8 cellular contexts compared by ENCODE assay signal in genomic region chr9:135961277-135961705, GRCh38. TPM values are rescaled to one million over a fixed set of nuclear protein-coding genes. Genes with fewer than 3 reads are reported as not detected.
DNase-seq lines count a peak whose midpoint lies in the region; ATAC-seq and TF ChIP-seq lines count a peak whose summit lies in the region.

UBAC1 (minus strand) TSS chr9:135961373; CDS start chr9:135961162, 211 bp downstream.

- peak within 1 kb of the TSS; percentile 82 for H3K4me3 Mint-ChIP-seq in Calu3 (ENCODE audit: low read depth, unreplicated experiment)

- peak within 1 kb of the TSS; percentile 66 for H3K27ac Mint-ChIP-seq in Calu3 (ENCODE audit: unreplicated experiment)

- H4K5ac ChIP-seq in IMR-90 (ENCODE audit: low read depth, low read length) = no peak within 1 kb of the TSS

- TF ChIP-seq POLR2A in IMR-90 (IDR thresholded peaks at IDR 0.05; ENCODE audit: low read depth, low read length) = no peak

- peak within 1 kb of the TSS; percentile 84 for H3K4me2 ChIP-seq in IMR-90 (ENCODE audit: low read depth, low read length)
- H3K4me2 ChIP-seq in OCI-LY3 (ENCODE audit: low read length) = peak within 1 kb of the TSS; percentile 87

- peak within 1 kb of the TSS; percentile 18 for H2BK5ac ChIP-seq in IMR-90 (ENCODE audit: low read depth, low read length, poor library complexity, severe bottlenecking)

- H3K18ac ChIP-seq in IMR-90 (ENCODE audit: low read depth, low read length) = no peak within 1 kb of the TSS

- peaks cover 47% of the 10 kb centered on the region for H3K79me2 ChIP-seq in OCI-LY3 (ENCODE audit: low read length)

- peak within 1 kb of the TSS; percentile 14; the same call in 1 of the 2 replicates for H3K56ac ChIP-seq in IMR-90 (ENCODE audit: extremely low read depth, insufficient read depth, low read length)

- H4K8ac ChIP-seq in IMR-90 (ENCODE audit: low read depth in 2 of 2, low read length in 2 of 2) = peak within 1 kb of the TSS in 1 of 2 experiments; percentile 70; a peak in 1 of 4 replicates

- peak within 1 kb of the TSS; percentile 72; the same call in 1 of the 2 replicates for H3K4ac ChIP-seq in IMR-90 (ENCODE audit: low read depth, low read length)

- WGBS in IMR-90 (ENCODE audit: extremely low coverage in 2 of 2, insufficient read length in 1 of 2), 2 experiments = 0% methylated on average over 16 of the region's 53 CpGs; no CpG with 5 or more reads in 1 of the 2 experiments

- no peak for TF ChIP-seq RAD21 in IMR-90 (IDR thresholded peaks at IDR 0.05; ENCODE audit: low read length)

- H2AFZ ChIP-seq in IMR-90 (replicated peaks; ENCODE audit: low read length, poor library complexity) = peak within 1 kb of the TSS; percentile 94
- peak within 1 kb of the TSS; percentile 84 for H2AFZ ChIP-seq in OCI-LY3 (ENCODE audit: low read depth, low read length)

- H3K4me1 ChIP-seq in IMR-90 (ENCODE audit: control insufficient read depth, insufficient read depth, low read length) (no peaks in the 10 kb centered on the region; the same call in none of the 2 replicates), OCI-LY3 (ENCODE audit: low read length) (peaks cover 18% of the 10 kb centered on the region)

- peak; percentile 86 for ATAC-seq in GM21528 (IDR thresholded peaks at IDR 0.05; ENCODE audit: low FRiP score, unreplicated experiment)
- peak; percentile 93 for ATAC-seq in IMR-90 (ENCODE audit: low read depth)

- no peak within 1 kb of the TSS for H3K23ac ChIP-seq in IMR-90 (ENCODE audit: low read depth, low read length)

- CTCF ChIA-PET in Calu3 (lab: Charles Lee) (interaction anchor here (1.0 kb wide), 1 partner anchor 157 kb away, joined by 3 read pairs; no protein-coding TSS in a partner anchor), IMR-90 (lab: Yijun Ruan, JAX) (interaction anchor here (0.6 to 1.0 kb wide), 4 partner anchors 31 to 548 kb away, joined by 3 to 4 read pairs (median 3); no protein-coding TSS in a partner anchor)

- intact Hi-C loops in Calu3 (cut with micrococcal nuclease; ENCODE audit: unreplicated experiment) = loop anchor here (10.0 kb wide), 1 partner anchor 94 kb away; no protein-coding TSS in a partner anchor
- intact Hi-C loops in IMR-90 (cut with micrococcal nuclease) = loop anchor here (2.0 to 5.0 kb wide), 3 partner anchors 96 to 259 kb away; partner anchors contain the start of gene KCNT1

- no peak within 1 kb of the TSS for H2BK20ac ChIP-seq in IMR-90 (ENCODE audit: low read depth, low read length)

- TF ChIP-seq CTCF in Calu3 (IDR thresholded peaks at IDR 0.05; ENCODE audit: unreplicated experiment) (no peak), IMR-90 (conservative IDR thresholded peaks at IDR 0.05; ENCODE audit: low read depth, low read length) (peak; percentile 55), OCI-LY3 (IDR thresholded peaks at IDR 0.05; ENCODE audit: low read depth, low read length) (no peak)

- H3K9me1 ChIP-seq in IMR-90 (ENCODE audit: insufficient read depth, low read length) = peaks cover 3% of the 10 kb centered on the region; the same call in 1 of the 2 replicates

- peak within 1 kb of the TSS; percentile 58 for H3K9ac ChIP-seq in IMR-90 (ENCODE audit: low read depth, low read length)
- peak within 1 kb of the TSS; percentile 86 for H3K9ac ChIP-seq in OCI-LY3 (ENCODE audit: low read length)

- peaks cover 19% of the 10 kb centered on the region for H3K4me1 Mint-ChIP-seq in Calu3 (ENCODE audit: low read depth, unreplicated experiment)

- H3K27me3 Mint-ChIP-seq in Calu3 (ENCODE audit: unreplicated experiment) = peaks cover 21% of the 10 kb centered on the region

- H2AK5ac ChIP-seq in IMR-90 (ENCODE audit: low read depth, low read length) = no peak within 1 kb of the TSS

- H3K9me3 Mint-ChIP-seq in Calu3 (ENCODE audit: low read depth, unreplicated experiment) = no peaks in the 10 kb centered on the region

- no TSS peak for BruUV-seq in Calu3 (replicated peaks; lab: Mats Ljungman, UMichigan)
- BruUV-seq in IMR-90 (replicated peaks; lab: Mats Ljungman, UMichigan) = no TSS peak

- H4K20me1 ChIP-seq in IMR-90 (ENCODE audit: insufficient read depth, low read length) = peaks cover 17% of the 10 kb centered on the region
- H4K20me1 ChIP-seq in OCI-LY3 (ENCODE audit: insufficient read depth, low read length) = no peaks in the 10 kb centered on the region

- dilution Hi-C loops in IMR-90 (cut with HindIII; ENCODE audit: low sequenced_read_pairs, unreplicated experiment) = no loop called here

- no peaks in the 10 kb centered on the region for H3K36me3 ChIP-seq in IMR-90 (ENCODE audit: control insufficient read depth, insufficient read depth, low read length)
- no peaks in the 10 kb centered on the region for H3K36me3 ChIP-seq in OCI-LY3 (replicated peaks; ENCODE audit: low read depth, low read length)

- H3K27me3 ChIP-seq in IMR-90 (ENCODE audit: control insufficient read depth, insufficient read depth, low read length) (no peaks in the 10 kb centered on the region; the same call in 1 of the 2 replicates), OCI-LY3 (ENCODE audit: low read depth, low read length) (no peaks in the 10 kb centered on the region)

- H3K36me3 Mint-ChIP-seq in Calu3 (ENCODE audit: insufficient read depth, unreplicated experiment) = peaks cover 12% of the 10 kb centered on the region

- peak within 1 kb of the TSS; percentile 35 for H2AK9ac ChIP-seq in IMR-90 (replicated peaks; ENCODE audit: low read depth, low read length, poor library complexity)

- in situ Hi-C loops in IMR-90 (cut with MboI; ENCODE audit: low sequenced_read_pairs) = loop anchor here (5.0 kb wide), 1 partner anchor 161 kb away; no protein-coding TSS in a partner anchor

- H3K14ac ChIP-seq in IMR-90 (replicated peaks; ENCODE audit: low read depth, low read length) = peak within 1 kb of the TSS; percentile 57; the same call in 1 of the 2 replicates

- H3K79me1 ChIP-seq in IMR-90 (ENCODE audit: low read depth in 1 of 2, low read length in 2 of 2) = peaks cover 21 to 41% of the 10 kb centered on the region in 2 experiments

- H3K9me3 ChIP-seq in IMR-90 (ENCODE audit: control insufficient read depth, insufficient read depth, low read length) (no peaks in the 10 kb centered on the region), OCI-LY3 (ENCODE audit: insufficient read depth, low read length) (no peaks in the 10 kb centered on the region)

- H3K27ac ChIP-seq in IMR-90 (ENCODE audit: insufficient read depth, low read length) (peak within 1 kb of the TSS; percentile 47), OCI-LY3 (ENCODE audit: low read length) (peak within 1 kb of the TSS; percentile 46)

- H3K4me3 ChIP-seq in IMR-90 (ENCODE audit: insufficient read depth, low read depth, low read length) = peak within 1 kb of the TSS; percentile 74
- H3K4me3 ChIP-seq in OCI-LY3 (ENCODE audit: low read length) = peak within 1 kb of the TSS; percentile 93

- no peak within 1 kb of the TSS for H2BK15ac ChIP-seq in IMR-90 (ENCODE audit: low read depth, low read length)

- H4K91ac ChIP-seq in IMR-90 (ENCODE audit: insufficient read depth, low read depth, low read length) = peak within 1 kb of the TSS; percentile 53; the same call in 1 of the 2 replicates

- H2BK120ac ChIP-seq in IMR-90 (ENCODE audit: low read depth, low read length) = no peak within 1 kb of the TSS

- DNase-seq in Calu3 = peak; percentile 93
- peak; percentile 94 for DNase-seq in IMR-90
- peak; percentile 88 for DNase-seq in activated T-cell treated with anti-CD3 and anti-CD28 coated beads for 1 hour (ENCODE audit: low read depth)
- DNase-seq in epidermal melanocyte (ENCODE audit: insufficient read length, low spot score) = peak; percentile 100
- peak; percentile 94 for DNase-seq in middle frontal gyrus (ENCODE audit: extremely low spot score, low spot score)
- peak; percentile 90 to 92 for DNase-seq in stimulated activated CD8-positive, alpha-beta memory T cell treated with anti-CD3 and anti-CD28 coated beads, Interleukin-2, amount 100 ng/mL, for 1 hour (ENCODE audit: low read depth in 2 of 2)

- POLR2A ChIA-PET in IMR-90 (lab: Charles Lee; ENCODE audit: unreplicated experiment) = no interaction called here

TF ChIP-seq in IMR-90, 13 proteins besides CTCF, POLR2A, EP300 and RAD21:
- TF ChIP-seq MAZ (IDR thresholded peaks at IDR 0.05; ENCODE audit: borderline replicate concordance, low read depth, low read length) (peak; percentile 89; the same call in 1 of the 2 replicates), MAFK (IDR thresholded peaks at IDR 0.05; ENCODE audit: low read depth, low read length) (no peak)
- TF ChIP-seq, protein P1, sequence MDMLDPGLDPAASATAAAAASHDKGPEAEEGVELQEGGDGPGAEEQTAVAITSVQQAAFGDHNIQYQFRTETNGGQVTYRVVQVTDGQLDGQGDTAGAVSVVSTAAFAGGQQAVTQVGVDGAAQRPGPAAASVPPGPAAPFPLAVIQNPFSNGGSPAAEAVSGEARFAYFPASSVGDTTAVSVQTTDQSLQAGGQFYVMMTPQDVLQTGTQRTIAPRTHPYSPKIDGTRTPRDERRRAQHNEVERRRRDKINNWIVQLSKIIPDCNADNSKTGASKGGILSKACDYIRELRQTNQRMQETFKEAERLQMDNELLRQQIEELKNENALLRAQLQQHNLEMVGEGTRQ (IDR thresholded peaks at IDR 0.05; ENCODE audit: low read depth, low read length) = peak; percentile 62
TF ChIP-seq in IMR-90: peak in this region for 2.

RNA-seq across cellular contexts. Expression of gene UBAC1, which starts in this region (rescaled TPM):
- total RNA-seq in Calu3 (2022) (19.5 and 19.7 TPM in 2 replicates), IMR-90 (2012; rRNA removed) (25.3 and 33.6 TPM in 2 replicates)
- 33.9 and 36.4 TPM in 2 replicates for polyA plus RNA-seq in IMR-90 (2012; rRNA removed)
- 38.7 and 47.1 TPM in 2 replicates for polyA plus RNA-seq in IMR-90 (2012; cell fraction: cytosol; rRNA removed)
- 63.9 and 70.8 TPM in 2 replicates for polyA plus RNA-seq in IMR-90 (2012; cell fraction: nucleus; rRNA removed; ENCODE audit: low replicate concordance)

Comparison
In these comparisons a context has a peak if more than half of its experiments do, and no peak if none do; other contexts are left out.
1. Peak in every context shown above with its lines: DNase-seq, ATAC-seq, H3K4me3 ChIP-seq and H3K27ac ChIP-seq.